ENCODE assay signal across 16 cellular contexts in the genomic region with DNA sequence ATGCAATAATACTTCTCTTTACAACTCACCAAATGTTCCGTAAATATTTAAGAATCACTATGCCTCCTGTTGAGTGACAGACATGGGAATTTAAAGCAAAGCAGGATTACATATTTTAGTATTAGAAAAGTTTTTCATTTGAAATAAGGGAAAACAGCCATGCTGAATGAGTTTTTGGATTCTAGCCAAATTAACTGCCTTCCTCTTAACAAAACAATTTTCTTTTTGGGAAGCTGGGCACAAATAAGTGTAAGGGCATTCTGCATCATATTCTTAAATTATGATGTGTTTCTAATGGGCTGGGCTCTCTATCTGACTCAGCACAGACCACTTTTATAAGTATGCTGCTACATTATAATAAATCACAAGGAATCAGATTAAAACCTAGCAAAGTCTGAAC.
"Had no signal": no experiment of that assay in that cellular context is flagged by ENCODE, and none has a peak within 500 bp of the region (broad histone marks: within the 10 kb centered on the region; RNA-seq: fewer than 3 reads in every experiment).

No MANE protein-coding gene starts in this region.

- FAIRE-seq: bronchial epithelial cell, colon had no signal

- H3K27ac ChIP-seq: gastrocnemius medialis, heart right ventricle, ovary, suprapubic skin had no signal

- H3K27me3 Mint-ChIP-seq: memory B cell had no signal

- H3K27me3 ChIP-seq: gastrocnemius medialis, heart right ventricle, ovary, suprapubic skin had no signal

- H3K9me3 Mint-ChIP-seq: activated naive CD8-positive, alpha-beta T cell treated with anti-CD3 and anti-CD28 coated beads, Interleukin-2, amount 10 ng/mL, durations not matched to agents 7 days and 5 days; memory B cell; type B pancreatic cell had no signal

- H3K4me1 Mint-ChIP-seq: activated naive CD8-positive, alpha-beta T cell treated with anti-CD3 and anti-CD28 coated beads, Interleukin-2, amount 10 ng/mL, durations not matched to agents 7 days and 5 days had no signal

- DNase-seq: activated CD4-positive, alpha-beta T cell treated with anti-CD3 and anti-CD28 coated beads for 4 hours; activated effector memory CD4-positive, alpha-beta T cell treated with Interleukin-2 at 50 U/mL for 16 hours; activated naive CD8-positive, alpha-beta T cell treated with anti-CD3 and anti-CD28 coated beads, Interleukin-2, amount 10 ng/mL, durations not matched to agents 7 days and 5 days; aorta; gastrocnemius medialis; heart right ventricle; islet precursor cell; ovary; stimulated activated CD4-positive, alpha-beta T cell treated with anti-CD3 and anti-CD28 coated beads, Interleukin-12 subunit alpha, Interleukin-12 subunit beta, amount 100 ng/mL, for 4 hours; stimulated activated naive CD4-positive, alpha-beta T cell treated with Interleukin-2 at 50 U/mL for 16 hours had no signal

- H3K4me1 ChIP-seq: gastrocnemius medialis had no signal

- ATAC-seq: gastrocnemius medialis, heart right ventricle, left lobe of liver had no signal

- H3K9me3 ChIP-seq: gastrocnemius medialis, heart right ventricle, ovary, suprapubic skin had no signal

- H3K36me3 ChIP-seq: gastrocnemius medialis, ovary had no signal

- H3K4me3 ChIP-seq: gastrocnemius medialis, heart right ventricle, ovary, suprapubic skin had no signal

- H3K4me3 Mint-ChIP-seq: activated naive CD8-positive, alpha-beta T cell treated with anti-CD3 and anti-CD28 coated beads, Interleukin-2, amount 10 ng/mL, durations not matched to agents 7 days and 5 days; memory B cell; type B pancreatic cell had no signal

- H3K27ac Mint-ChIP-seq: activated naive CD8-positive, alpha-beta T cell treated with anti-CD3 and anti-CD28 coated beads, Interleukin-2, amount 10 ng/mL, durations not matched to agents 7 days and 5 days; memory B cell; type B pancreatic cell had no signal
